ENCODE assay signal across 1 cellular context in genomic region chr2:204452464-204453023, GRCh38.
TF ChIP-seq lines count a peak whose summit lies in the region.

No MANE protein-coding gene starts in this region.

TF ChIP-seq in K562, 482 proteins besides CTCF, POLR2A, EP300 and RAD21 (continued from another document and continues in another):
- TF ChIP-seq DLX4 (CRISPR knock-in tag; IDR thresholded peaks at IDR 0.05): no peak
- no peak for TF ChIP-seq NCOA6 (IDR thresholded peaks at IDR 0.05)
- TF ChIP-seq GTF2F1 (IDR thresholded peaks at IDR 0.05; ENCODE audit: low read depth, low read length): no peak
- peak; percentile 13; the same call in 1 of the 2 replicates for TF ChIP-seq ARID1B (IDR thresholded peaks at IDR 0.05)
- TF ChIP-seq MYNN (IDR thresholded peaks at IDR 0.05): peak; percentile 94
- TF ChIP-seq MYNN (CRISPR knock-in tag; IDR thresholded peaks at IDR 0.05): peak; percentile 36; the same call in 1 of the 2 replicates
- TF ChIP-seq FOXJ2 (tag; IDR thresholded peaks at IDR 0.05): peak; percentile 97
- TF ChIP-seq CXXC5 (CRISPR knock-in tag; IDR thresholded peaks at IDR 0.05): no peak
- TF ChIP-seq CSDE1 (IDR thresholded peaks at IDR 0.05): no peak
- TF ChIP-seq ZNF12 (CRISPR knock-in tag; IDR thresholded peaks at IDR 0.05): no peak
- no peak for TF ChIP-seq TCF3 (CRISPR knock-in tag; IDR thresholded peaks at IDR 0.05)
- TF ChIP-seq ZNF134 (CRISPR knock-in tag; conservative IDR thresholded peaks at IDR 0.05): no peak
- no peak for TF ChIP-seq ARID3A (IDR thresholded peaks at IDR 0.05; ENCODE audit: borderline replicate concordance, low read depth, low read length)
- TF ChIP-seq, protein P1, sequence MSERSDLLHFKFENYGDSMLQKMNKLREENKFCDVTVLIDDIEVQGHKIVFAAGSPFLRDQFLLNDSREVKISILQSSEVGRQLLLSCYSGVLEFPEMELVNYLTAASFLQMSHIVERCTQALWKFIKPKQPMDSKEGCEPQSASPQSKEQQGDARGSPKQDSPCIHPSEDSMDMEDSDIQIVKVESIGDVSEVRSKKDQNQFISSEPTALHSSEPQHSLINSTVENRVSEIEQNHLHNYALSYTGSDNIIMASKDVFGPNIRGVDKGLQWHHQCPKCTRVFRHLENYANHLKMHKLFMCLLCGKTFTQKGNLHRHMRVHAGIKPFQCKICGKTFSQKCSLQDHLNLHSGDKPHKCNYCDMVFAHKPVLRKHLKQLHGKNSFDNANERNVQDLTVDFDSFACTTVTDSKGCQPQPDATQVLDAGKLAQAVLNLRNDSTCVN (CRISPR knock-in tag; IDR thresholded peaks at IDR 0.05): no peak
- no peak for TF ChIP-seq MECOM (CRISPR knock-in tag; IDR thresholded peaks at IDR 0.05)
- no peak for TF ChIP-seq CREB5 (CRISPR knock-in tag; IDR thresholded peaks at IDR 0.05)
- TF ChIP-seq ZBTB33 (CRISPR knock-in tag; IDR thresholded peaks at IDR 0.05): no peak
- TF ChIP-seq RUNX1 (IDR thresholded peaks at IDR 0.05; ENCODE audit: low read depth): no peak
- TF ChIP-seq ATF7 (IDR thresholded peaks at IDR 0.05): no peak
- TF ChIP-seq IRF9 (tag; IDR thresholded peaks at IDR 0.05): no peak
- no peak for TF ChIP-seq ELF1 (tag; IDR thresholded peaks at IDR 0.05)
- TF ChIP-seq PKNOX1 (IDR thresholded peaks at IDR 0.05): no peak
- TF ChIP-seq MITF (IDR thresholded peaks at IDR 0.05): no peak
- TF ChIP-seq TEAD4 (IDR thresholded peaks at IDR 0.05; ENCODE audit: low read length): peak; percentile 17; the same call in 1 of the 2 replicates
- TF ChIP-seq TEAD4 (CRISPR knock-in tag; IDR thresholded peaks at IDR 0.05; ENCODE audit: borderline replicate concordance): no peak
- TF ChIP-seq CC2D1A (IDR thresholded peaks at IDR 0.05): no peak
- TF ChIP-seq FOSL1 (tag; conservative IDR thresholded peaks at IDR 0.05): peak; percentile 76
- TF ChIP-seq ZNF174 (CRISPR knock-in tag; IDR thresholded peaks at IDR 0.05): no peak
- no peak for TF ChIP-seq NFYB (IDR thresholded peaks at IDR 0.05; ENCODE audit: extremely low read depth, insufficient read length)
- TF ChIP-seq RBM22 (IDR thresholded peaks at IDR 0.05; ENCODE audit: low read depth, low read length, poor library complexity, severe bottlenecking): no peak
- TF ChIP-seq, protein P2, sequence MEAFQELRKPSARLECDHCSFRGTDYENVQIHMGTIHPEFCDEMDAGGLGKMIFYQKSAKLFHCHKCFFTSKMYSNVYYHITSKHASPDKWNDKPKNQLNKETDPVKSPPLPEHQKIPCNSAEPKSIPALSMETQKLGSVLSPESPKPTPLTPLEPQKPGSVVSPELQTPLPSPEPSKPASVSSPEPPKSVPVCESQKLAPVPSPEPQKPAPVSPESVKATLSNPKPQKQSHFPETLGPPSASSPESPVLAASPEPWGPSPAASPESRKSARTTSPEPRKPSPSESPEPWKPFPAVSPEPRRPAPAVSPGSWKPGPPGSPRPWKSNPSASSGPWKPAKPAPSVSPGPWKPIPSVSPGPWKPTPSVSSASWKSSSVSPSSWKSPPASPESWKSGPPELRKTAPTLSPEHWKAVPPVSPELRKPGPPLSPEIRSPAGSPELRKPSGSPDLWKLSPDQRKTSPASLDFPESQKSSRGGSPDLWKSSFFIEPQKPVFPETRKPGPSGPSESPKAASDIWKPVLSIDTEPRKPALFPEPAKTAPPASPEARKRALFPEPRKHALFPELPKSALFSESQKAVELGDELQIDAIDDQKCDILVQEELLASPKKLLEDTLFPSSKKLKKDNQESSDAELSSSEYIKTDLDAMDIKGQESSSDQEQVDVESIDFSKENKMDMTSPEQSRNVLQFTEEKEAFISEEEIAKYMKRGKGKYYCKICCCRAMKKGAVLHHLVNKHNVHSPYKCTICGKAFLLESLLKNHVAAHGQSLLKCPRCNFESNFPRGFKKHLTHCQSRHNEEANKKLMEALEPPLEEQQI (IDR thresholded peaks at IDR 0.05): no peak
- no peak for TF ChIP-seq CREB1 (IDR thresholded peaks at IDR 0.05)
- TF ChIP-seq CREB1 (CRISPR knock-in tag; IDR thresholded peaks at IDR 0.05): no peak
- TF ChIP-seq ZNF740 (CRISPR knock-in tag; IDR thresholded peaks at IDR 0.05): no peak
- TF ChIP-seq ZNF740 (tag; IDR thresholded peaks at IDR 0.05): no peak
- TF ChIP-seq ZNF507 (tag; conservative IDR thresholded peaks at IDR 0.05): no peak
- no peak for TF ChIP-seq HIVEP1 (CRISPR knock-in tag; IDR thresholded peaks at IDR 0.05)
- no peak for TF ChIP-seq DACH1 (IDR thresholded peaks at IDR 0.05; ENCODE audit: partially characterized antibody)
- TF ChIP-seq ATF1 (CRISPR knock-in tag; IDR thresholded peaks at IDR 0.05): no peak
- no peak for TF ChIP-seq ATF1 (tag; IDR thresholded peaks at IDR 0.05)
- no peak for TF ChIP-seq KDM4B (IDR thresholded peaks at IDR 0.05; ENCODE audit: borderline replicate concordance in 2 of 2, low read depth in 1 of 2)
- TF ChIP-seq SMARCC2 (IDR thresholded peaks at IDR 0.05; ENCODE audit: low read depth): no peak
- TF ChIP-seq ZFP36 (IDR thresholded peaks at IDR 0.05; ENCODE audit: low read depth, low read length, partially characterized antibody): no peak
- TF ChIP-seq BCLAF1 (IDR thresholded peaks at IDR 0.05; ENCODE audit: borderline replicate concordance in 1 of 2, control insufficient read depth in 1 of 2, low read depth in 2 of 2, low read length in 1 of 2): no peak
- no peak for TF ChIP-seq LARP7 (IDR thresholded peaks at IDR 0.05)
- TF ChIP-seq HDAC8 (tag; IDR thresholded peaks at IDR 0.05): no peak
- peak; percentile 54; the same call in 1 of the 2 replicates for TF ChIP-seq ZNF175 (CRISPR knock-in tag; IDR thresholded peaks at IDR 0.05; ENCODE audit: low read depth)
- 0 out of 4 replicates have a peak, but pooled peaks of 1 of the 2 experiments have one; percentile 26 for TF ChIP-seq FOXA3 (CRISPR knock-in tag; conservative IDR thresholded peaks at IDR 0.05 in 1 of 2, IDR thresholded peaks at IDR 0.05 in 1 of 2)
- TF ChIP-seq, protein P3, sequence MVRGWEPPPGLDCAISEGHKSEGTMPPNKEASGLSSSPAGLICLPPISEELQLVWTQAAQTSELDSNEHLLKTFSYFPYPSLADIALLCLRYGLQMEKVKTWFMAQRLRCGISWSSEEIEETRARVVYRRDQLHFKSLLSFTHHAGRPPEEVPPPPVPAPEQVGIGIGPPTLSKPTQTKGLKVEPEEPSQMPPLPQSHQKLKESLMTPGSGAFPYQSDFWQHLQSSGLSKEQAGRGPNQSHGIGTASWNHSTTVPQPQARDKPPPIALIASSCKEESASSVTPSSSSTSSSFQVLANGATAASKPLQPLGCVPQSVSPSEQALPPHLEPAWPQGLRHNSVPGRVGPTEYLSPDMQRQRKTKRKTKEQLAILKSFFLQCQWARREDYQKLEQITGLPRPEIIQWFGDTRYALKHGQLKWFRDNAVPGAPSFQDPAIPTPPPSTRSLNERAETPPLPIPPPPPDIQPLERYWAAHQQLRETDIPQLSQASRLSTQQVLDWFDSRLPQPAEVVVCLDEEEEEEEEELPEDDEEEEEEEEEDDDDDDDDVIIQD (CRISPR knock-in tag; IDR thresholded peaks at IDR 0.05): no peak
- no peak for TF ChIP-seq NR1H2 (CRISPR knock-in tag; IDR thresholded peaks at IDR 0.05)
- peak; percentile 34; the same call in 1 of the 2 replicates for TF ChIP-seq SMARCA4 (IDR thresholded peaks at IDR 0.05)
- no peak for TF ChIP-seq ZNF23 (CRISPR knock-in tag; IDR thresholded peaks at IDR 0.05)
- no peak for TF ChIP-seq PHF20 (IDR thresholded peaks at IDR 0.05; ENCODE audit: partially characterized antibody)
